ENCODE assay signal across 8 cellular contexts in genomic region chr20:17504326-17504897, GRCh38. TPM values are rescaled to one million over a fixed set of nuclear protein-coding genes. Genes with fewer than 3 reads are reported as not detected.
DNase-seq lines count a peak whose midpoint lies in the region; ATAC-seq and TF ChIP-seq lines count a peak whose summit lies in the region.

No MANE protein-coding gene starts in this region.

- no peaks in the 10 kb centered on the region for H3K36me3 ChIP-seq in MG63

- DNase-seq in AG09309 (ENCODE audit: low read depth) (no peak), MG63 (no peak), cerebellum (ENCODE audit: low spot score) (peak; percentile 10), NCI-H2081 treated with DMSO at 0.1 percent for 48 hours (lab: John Stamatoyannopoulos, UW) (no peak), NCI-H510A treated with DMSO at 0.1 percent for 48 hours (lab: John Stamatoyannopoulos, UW) (no peak), GDM1 (lab: John Stamatoyannopoulos, UW) (no peak)

- H3K36me3 Mint-ChIP-seq in nephron (ENCODE audit: low read depth) = no peaks in the 10 kb centered on the region

- peak overlapping the region in 2 of 3 experiments; percentile 39 to 84 for H3K27ac Mint-ChIP-seq in nephron

- TF ChIP-seq CTCF in AG09309 (IDR thresholded peaks at IDR 0.05; ENCODE audit: control insufficient read depth, insufficient read depth, low read depth, low read length, missing control alignments) = no peak
- no peak for TF ChIP-seq CTCF in nephron (IDR thresholded peaks at IDR 0.05; ENCODE audit: unreplicated experiment in 3 of 3)

- no peaks in the 10 kb centered on the region for H3K9me3 Mint-ChIP-seq in nephron

- peak; percentile 22 for ATAC-seq in GM21381 (IDR thresholded peaks at IDR 0.05; ENCODE audit: unreplicated experiment)

- H3K4me3 ChIP-seq in AG09309 (ENCODE audit: control insufficient read depth, low read depth, low read length) = peak overlapping the region; percentile 21; the same call in 1 of the 2 replicates
- peak overlapping the region; percentile 38; the same call in 1 of the 2 replicates for H3K4me3 ChIP-seq in MG63

- peak overlapping the region; percentile 80 to 86 (median 86) for H3K4me3 Mint-ChIP-seq in nephron

- H3K27me3 ChIP-seq in MG63 = no peaks in the 10 kb centered on the region

- peaks cover 4% of the 10 kb centered on the region for H3K4me1 Mint-ChIP-seq in nephron

- peaks cover 9% of the 10 kb centered on the region for H3K27me3 Mint-ChIP-seq in nephron (ENCODE audit: low read depth)

- no peaks in the 10 kb centered on the region for H3K9me3 ChIP-seq in MG63

RNA-seq across cellular contexts. Expression of gene BFSP1, which starts 26.8 kb away (rescaled TPM):
- total RNA-seq in MG63 (2014; rRNA removed; shearing (Covaris generic); ENCODE audit: low replicate concordance) = 0.99 and 2.3 TPM in 2 replicates
- 1.5 TPM for total RNA-seq in cerebellum
